ENCODE assay signal across 1 cellular context in genomic region chr10:98340946-98341345, GRCh38.
TF ChIP-seq lines count a peak whose summit lies in the region.

No MANE protein-coding gene starts in this region.

TF ChIP-seq in IMR-90, 13 proteins besides CTCF, POLR2A, EP300 and RAD21 (continued from another document):
- no peak for TF ChIP-seq USF2 (IDR thresholded peaks at IDR 0.05; ENCODE audit: low read depth, low read length)
